40 cellular contexts compared by ENCODE assay signal in the genomic region with DNA sequence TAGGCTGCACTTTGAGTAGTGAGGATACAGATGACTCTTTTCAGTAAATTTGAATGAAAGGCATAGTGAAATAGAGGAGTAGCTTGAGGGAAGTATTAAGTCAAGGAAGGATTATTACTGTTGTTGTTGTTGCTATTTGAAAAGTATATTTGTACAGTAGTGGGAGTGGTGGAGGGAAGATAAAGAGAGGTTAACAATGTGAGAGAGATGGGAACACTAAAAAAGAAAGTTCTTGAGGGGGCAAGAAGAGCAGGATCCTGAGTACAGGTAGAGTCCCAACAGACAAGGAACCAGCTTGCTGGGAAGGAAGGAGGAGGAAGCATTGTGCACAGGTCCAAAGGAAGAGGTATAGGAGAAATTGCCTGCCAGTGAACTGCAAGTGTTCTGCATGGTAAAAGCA.
"Had no signal": no experiment of that assay in that cellular context is flagged by ENCODE, and none has a peak within 500 bp of the region (broad histone marks: within the 10 kb centered on the region; RNA-seq: fewer than 3 reads in every experiment).

No MANE protein-coding gene starts in this region.

- H3K36me3 ChIP-seq: adrenal gland, brain microvascular endothelial cell, breast epithelium, WERI-Rb-1 had no signal

- DNase-seq: activated CD4-positive, alpha-beta memory T cell treated with anti-CD3 and anti-CD28 coated beads, Interleukin-2, amount 10 ng/mL, durations not matched to agents 7 days and 5 days; activated CD4-positive, alpha-beta T cell treated with anti-CD3 and anti-CD28 coated beads for 1 hour; activated CD4-positive, alpha-beta T cell treated with anti-CD3 and anti-CD28 coated beads for 36 hours; activated CD4-positive, alpha-beta T cell treated with anti-CD3 and anti-CD28 coated beads for 48 hours; activated CD4-positive, alpha-beta T cell treated with anti-CD3 and anti-CD28 coated beads, Interleukin-2, amount 10 ng/mL, durations not matched to agents 7 days and 5 days; activated CD4-positive, alpha-beta T cell treated with anti-CD3 and anti-CD28 coated beads, Interleukin-2, amount 50 U/mL, for 48 hours; activated CD4-positive, CD25-positive, alpha-beta regulatory T cell; activated CD8-positive, alpha-beta memory T cell treated with anti-CD3 and anti-CD28 coated beads for 24 hours; activated CD8-positive, alpha-beta memory T cell treated with anti-CD3 and anti-CD28 coated beads, Interleukin-2, amount 50 U/mL, for 4 hours; activated CD8-positive, alpha-beta T cell treated with anti-CD3 and anti-CD28 coated beads, Interleukin-2, amount 10 ng/mL, durations not matched to agents 7 days and 5 days; activated effector memory CD4-positive, alpha-beta T cell treated with anti-CD3 and anti-CD28 coated beads, Interleukin-2, amount 50 U/mL, for 16 hours; activated gamma-delta T cell treated with Interleukin-2 at 50 U/mL for 16 hours; activated naive CD4-positive, alpha-beta T cell; activated naive CD4-positive, alpha-beta T cell treated with anti-CD3 and anti-CD28 coated beads for 36 hours; activated naive CD4-positive, alpha-beta T cell treated with anti-CD3 and anti-CD28 coated beads, Interleukin-2, amount 50 U/mL, for 16 hours; activated naive CD8-positive, alpha-beta T cell treated with anti-CD3 and anti-CD28 coated beads for 36 hours; activated T-cell treated with anti-CD3 and anti-CD28 coated beads for 4 hours; activated T-cell treated with anti-CD3 and anti-CD28 coated beads, Interleukin-2, amount 50 U/mL, for 1 hour; activated T-cell treated with anti-CD3 and anti-CD28 coated beads, Interleukin-2, amount 50 U/mL, for 4 hours; activated T-cell treated with anti-CD3 and anti-CD28 coated beads, Interleukin-2, amount 50 U/mL, for 72 hours; adrenal gland; amniotic stem cell; aorta; body of pancreas; brain microvascular endothelial cell; central memory CD4-positive, alpha-beta T cell; T-helper 1 cell; T-helper 2 cell; T-helper 9 cell; WERI-Rb-1 had no signal

- H3K9me3 ChIP-seq: adrenal gland, body of pancreas, breast epithelium had no signal

- H3K27me3 ChIP-seq: adrenal gland, body of pancreas, brain microvascular endothelial cell, breast epithelium had no signal

- FAIRE-seq: astrocyte, colon had no signal

- H3K27ac ChIP-seq: adrenal gland, body of pancreas, brain microvascular endothelial cell, breast epithelium, WERI-Rb-1 had no signal

- ATAC-seq: activated CD4-positive, alpha-beta T cell treated with anti-CD3 and anti-CD28 coated beads for 36 hours; activated CD4-positive, CD25-positive, alpha-beta regulatory T cell treated with anti-CD3 and anti-CD28 coated beads, Interleukin-2, amount 50 U/mL, for 24 hours; activated CD8-positive, alpha-beta T cell treated with anti-CD3 and anti-CD28 coated beads, Interleukin-2, amount 10 ng/mL, durations not matched to agents 7 days and 5 days; activated naive CD4-positive, alpha-beta T cell treated with anti-CD3 and anti-CD28 coated beads, Interleukin-2, amount 50 U/mL, for 72 hours; activated T-cell treated with anti-CD3 and anti-CD28 coated beads, Interleukin-2, amount 50 U/mL, for 4 hours; activated T-cell treated with anti-CD3 and anti-CD28 coated beads, Interleukin-2, amount 50 U/mL, for 72 hours; activated T-helper 17 cell treated with anti-CD3 and anti-CD28 coated beads, Interleukin-2, amount 50 U/mL, for 72 hours; body of pancreas; WTC11 had no signal

- H3K4me3 Mint-ChIP-seq: activated CD4-positive, alpha-beta memory T cell treated with anti-CD3 and anti-CD28 coated beads, Interleukin-2, amount 10 ng/mL, durations not matched to agents 7 days and 5 days; activated CD4-positive, alpha-beta T cell treated with anti-CD3 and anti-CD28 coated beads for 36 hours; activated CD4-positive, alpha-beta T cell treated with anti-CD3 and anti-CD28 coated beads, Interleukin-2, amount 10 ng/mL, durations not matched to agents 7 days and 5 days; activated CD8-positive, alpha-beta T cell treated with anti-CD3 and anti-CD28 coated beads, Interleukin-2, amount 10 ng/mL, durations not matched to agents 7 days and 5 days; activated naive CD4-positive, alpha-beta T cell treated with anti-CD3 and anti-CD28 coated beads for 36 hours; activated naive CD8-positive, alpha-beta T cell treated with anti-CD3 and anti-CD28 coated beads for 36 hours; activated T-cell treated with anti-CD3 and anti-CD28 coated beads, Interleukin-2, amount 50 U/mL, for 4 hours; activated T-cell treated with anti-CD3 and anti-CD28 coated beads, Interleukin-2, amount 50 U/mL, for 72 hours; activated T-helper 1 cell treated with anti-CD3 and anti-CD28 coated beads, Interleukin-12 subunit alpha, Interleukin-12 subunit beta, Interleukin-2, Interleukin-4 antibody, amounts not matched to agents 30 ng/mL and 10 ng/mL and 1 ng/mL, durations not matched to agents 14 hours and 24 hours and 36 hours; activated T-helper 17 cell treated with anti-CD3 and anti-CD28 coated beads, Interleukin-2, amount 50 U/mL, for 72 hours; T-helper 1 cell treated with Interleukin-12 subunit alpha and Interleukin-12 subunit beta and Interleukin-4 antibody, amounts not matched to agents 30 μg/mL and 1 μg/mL, for 36 hours; T-helper 2 cell treated with Interferon-gamma antibody and Interleukin-4, amounts not matched to agents 5 μg/mL and 100 μg/mL, for 36 hours; WTC11 had no signal

- H3K9me3 Mint-ChIP-seq: activated CD4-positive, alpha-beta memory T cell treated with anti-CD3 and anti-CD28 coated beads, Interleukin-2, amount 10 ng/mL, durations not matched to agents 7 days and 5 days; activated CD4-positive, alpha-beta T cell treated with anti-CD3 and anti-CD28 coated beads, Interleukin-2, amount 10 ng/mL, durations not matched to agents 7 days and 5 days; activated naive CD4-positive, alpha-beta T cell treated with anti-CD3 and anti-CD28 coated beads for 36 hours; activated naive CD4-positive, alpha-beta T cell treated with anti-CD3 and anti-CD28 coated beads, Interleukin-2, amount 50 U/mL, for 72 hours; activated naive CD8-positive, alpha-beta T cell treated with anti-CD3 and anti-CD28 coated beads for 36 hours; activated T-cell treated with anti-CD3 and anti-CD28 coated beads, Interleukin-2, amount 50 U/mL, for 4 hours; activated T-cell treated with anti-CD3 and anti-CD28 coated beads, Interleukin-2, amount 50 U/mL, for 72 hours; activated T-helper 1 cell treated with anti-CD3 and anti-CD28 coated beads, Interleukin-12 subunit alpha, Interleukin-12 subunit beta, Interleukin-2, Interleukin-4 antibody, amounts not matched to agents 30 ng/mL and 10 ng/mL and 1 ng/mL, durations not matched to agents 14 hours and 24 hours and 36 hours; activated T-helper 17 cell treated with anti-CD3 and anti-CD28 coated beads, Interleukin-2, amount 50 U/mL, for 72 hours; T-helper 1 cell treated with Interleukin-12 subunit alpha and Interleukin-12 subunit beta and Interleukin-4 antibody, amounts not matched to agents 30 μg/mL and 1 μg/mL, for 36 hours; T-helper 2 cell treated with Interferon-gamma antibody and Interleukin-4, amounts not matched to agents 5 μg/mL and 100 μg/mL, for 36 hours; WTC11 had no signal

- H3K4me1 ChIP-seq: adrenal gland, body of pancreas, breast epithelium had no signal

- H3K4me3 ChIP-seq: adrenal gland, body of pancreas, breast epithelium had no signal

- H3K27ac Mint-ChIP-seq: activated CD4-positive, alpha-beta memory T cell treated with anti-CD3 and anti-CD28 coated beads, Interleukin-2, amount 10 ng/mL, durations not matched to agents 7 days and 5 days; activated CD4-positive, alpha-beta T cell treated with anti-CD3 and anti-CD28 coated beads for 36 hours; activated CD4-positive, alpha-beta T cell treated with anti-CD3 and anti-CD28 coated beads, Interleukin-2, amount 10 ng/mL, durations not matched to agents 7 days and 5 days; activated CD8-positive, alpha-beta T cell treated with anti-CD3 and anti-CD28 coated beads, Interleukin-2, amount 10 ng/mL, durations not matched to agents 7 days and 5 days; activated naive CD4-positive, alpha-beta T cell treated with anti-CD3 and anti-CD28 coated beads for 36 hours; activated naive CD4-positive, alpha-beta T cell treated with anti-CD3 and anti-CD28 coated beads, Interleukin-2, amount 50 U/mL, for 72 hours; activated naive CD8-positive, alpha-beta T cell treated with anti-CD3 and anti-CD28 coated beads for 36 hours; activated T-cell treated with anti-CD3 and anti-CD28 coated beads, Interleukin-2, amount 50 U/mL, for 72 hours; activated T-helper 1 cell treated with anti-CD3 and anti-CD28 coated beads, Interleukin-12 subunit alpha, Interleukin-12 subunit beta, Interleukin-2, Interleukin-4 antibody, amounts not matched to agents 30 ng/mL and 10 ng/mL and 1 ng/mL, durations not matched to agents 14 hours and 24 hours and 36 hours; activated T-helper 17 cell treated with anti-CD3 and anti-CD28 coated beads, Interleukin-2, amount 50 U/mL, for 72 hours; T-helper 1 cell treated with Interleukin-12 subunit alpha and Interleukin-12 subunit beta and Interleukin-4 antibody, amounts not matched to agents 30 μg/mL and 1 μg/mL, for 36 hours; T-helper 2 cell treated with Interferon-gamma antibody and Interleukin-4, amounts not matched to agents 5 μg/mL and 100 μg/mL, for 36 hours; WTC11 had no signal

- H3K36me3 Mint-ChIP-seq: activated naive CD4-positive, alpha-beta T cell treated with anti-CD3 and anti-CD28 coated beads, Interleukin-2, amount 50 U/mL, for 72 hours; activated naive CD8-positive, alpha-beta T cell treated with anti-CD3 and anti-CD28 coated beads for 36 hours; WTC11 had no signal

- H3K4me1 Mint-ChIP-seq: activated CD4-positive, alpha-beta memory T cell treated with anti-CD3 and anti-CD28 coated beads, Interleukin-2, amount 10 ng/mL, durations not matched to agents 7 days and 5 days; activated CD4-positive, alpha-beta T cell treated with anti-CD3 and anti-CD28 coated beads for 36 hours; activated CD4-positive, alpha-beta T cell treated with anti-CD3 and anti-CD28 coated beads, Interleukin-2, amount 10 ng/mL, durations not matched to agents 7 days and 5 days; activated naive CD8-positive, alpha-beta T cell treated with anti-CD3 and anti-CD28 coated beads for 36 hours; activated T-helper 17 cell treated with anti-CD3 and anti-CD28 coated beads, Interleukin-2, amount 50 U/mL, for 72 hours had no signal
